Comparison of ENCODE assay signal across 1 cellular context in the genomic region with DNA sequence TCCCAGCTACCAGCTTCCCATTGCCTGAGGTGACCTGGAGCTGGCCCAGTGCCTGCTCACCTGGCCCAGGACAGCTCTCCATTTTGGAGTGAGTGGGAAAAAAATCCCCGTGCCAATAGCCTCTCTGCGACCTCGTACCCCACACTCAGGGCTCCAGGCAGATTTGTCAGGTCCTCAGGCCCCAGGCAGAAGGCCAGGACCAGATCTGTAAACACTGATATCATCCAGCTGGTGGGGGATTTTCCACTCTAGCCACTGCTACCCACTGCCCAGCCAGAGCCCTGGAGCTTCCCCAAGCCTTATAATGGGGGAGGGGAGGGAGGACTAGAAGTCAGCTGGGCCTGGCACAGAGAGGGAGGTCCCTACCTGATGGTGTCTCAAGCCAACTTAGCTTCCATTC.
TF ChIP-seq lines count a peak whose summit lies in the region.

No MANE protein-coding gene starts in this region.

TF ChIP-seq in GM12891, 5 proteins besides CTCF, POLR2A, EP300 and RAD21:
- TF ChIP-seq SPI1 (IDR thresholded peaks at IDR 0.05; ENCODE audit: low read depth, low read length) (no peak), POLR2AphosphoS5 (IDR thresholded peaks at IDR 0.05; ENCODE audit: low read depth, low read length) (no peak), POU2F2 (IDR thresholded peaks at IDR 0.05; ENCODE audit: low read depth, low read length) (no peak), TAF1 (IDR thresholded peaks at IDR 0.05; ENCODE audit: low read depth, low read length) (no peak), PAX5 (IDR thresholded peaks at IDR 0.05; ENCODE audit: insufficient read depth, low read length, severe bottlenecking) (no peak)
